Comparison of ENCODE assay signal across 15 cellular contexts in the genomic region with DNA sequence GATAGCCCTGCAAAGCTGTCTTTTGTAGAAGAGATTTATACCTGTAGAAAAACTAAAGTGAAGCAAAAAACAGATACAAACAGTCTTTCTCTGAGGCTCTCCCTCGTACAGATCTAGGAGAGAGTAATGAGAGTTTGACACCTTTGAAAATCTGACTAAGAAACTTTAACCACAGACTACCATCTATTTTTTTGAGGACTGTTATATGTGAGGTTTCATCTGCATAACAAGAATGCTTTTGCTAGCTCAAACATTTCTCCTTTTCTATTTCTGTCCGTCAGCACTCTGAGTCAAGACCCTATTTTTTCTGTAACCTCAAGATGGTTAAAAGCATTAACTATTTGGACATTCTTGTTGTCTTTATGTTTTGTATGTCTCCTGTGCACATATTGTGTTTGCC.
"Had no signal": no experiment of that assay in that cellular context is flagged by ENCODE, and none has a peak within 500 bp of the region (broad histone marks: within the 10 kb centered on the region; RNA-seq: fewer than 3 reads in every experiment).

No MANE protein-coding gene starts in this region.

- H3K27ac ChIP-seq: colonic mucosa, esophagus muscularis mucosa, gastrocnemius medialis, heart left ventricle, WERI-Rb-1 had no signal

- H3K4me1 Mint-ChIP-seq: activated T-helper 17 cell treated with anti-CD3 and anti-CD28 coated beads, Interleukin-2, amount 50 U/mL, for 72 hours had no signal

- H3K27ac Mint-ChIP-seq: activated T-helper 17 cell treated with anti-CD3 and anti-CD28 coated beads, Interleukin-2, amount 50 U/mL, for 72 hours; immature natural killer cell; nephron progenitor cell had no signal

- DNase-seq: activated CD4-positive, alpha-beta T cell treated with anti-CD3 and anti-CD28 coated beads, Interleukin-2, amount 50 U/mL, for 48 hours; activated naive CD4-positive, alpha-beta T cell treated with Interleukin-2 at 50 U/mL for 16 hours; aorta; colonic mucosa; gastrocnemius medialis; heart left ventricle; mesendoderm; nephron progenitor cell; occipital lobe; stimulated activated CD4-positive, alpha-beta T cell treated with anti-CD3 and anti-CD28 coated beads, Interleukin-1b, Interleukin-23, amount 100 ng/mL, for 48 hours; WERI-Rb-1 had no signal

- H3K36me3 ChIP-seq: colonic mucosa, esophagus muscularis mucosa, gastrocnemius medialis, heart left ventricle, WERI-Rb-1 had no signal

- H3K9me3 ChIP-seq: colonic mucosa had no signal

- H3K4me3 ChIP-seq: colonic mucosa, esophagus muscularis mucosa, gastrocnemius medialis, heart left ventricle had no signal

- H3K27me3 Mint-ChIP-seq: activated T-helper 17 cell treated with anti-CD3 and anti-CD28 coated beads, Interleukin-2, amount 50 U/mL, for 72 hours had no signal

- ATAC-seq: activated T-helper 17 cell treated with anti-CD3 and anti-CD28 coated beads, Interleukin-2, amount 50 U/mL, for 72 hours; gastrocnemius medialis; heart left ventricle; sciatic nerve had no signal

- H3K27me3 ChIP-seq: colonic mucosa, esophagus muscularis mucosa, gastrocnemius medialis, heart left ventricle had no signal

- H3K36me3 Mint-ChIP-seq: immature natural killer cell had no signal

- H3K4me3 Mint-ChIP-seq: activated T-helper 17 cell treated with anti-CD3 and anti-CD28 coated beads, Interleukin-2, amount 50 U/mL, for 72 hours; immature natural killer cell; nephron progenitor cell had no signal

- H3K4me1 ChIP-seq: gastrocnemius medialis had no signal
